ENCODE assay signal across 12 cellular contexts in the genomic region with DNA sequence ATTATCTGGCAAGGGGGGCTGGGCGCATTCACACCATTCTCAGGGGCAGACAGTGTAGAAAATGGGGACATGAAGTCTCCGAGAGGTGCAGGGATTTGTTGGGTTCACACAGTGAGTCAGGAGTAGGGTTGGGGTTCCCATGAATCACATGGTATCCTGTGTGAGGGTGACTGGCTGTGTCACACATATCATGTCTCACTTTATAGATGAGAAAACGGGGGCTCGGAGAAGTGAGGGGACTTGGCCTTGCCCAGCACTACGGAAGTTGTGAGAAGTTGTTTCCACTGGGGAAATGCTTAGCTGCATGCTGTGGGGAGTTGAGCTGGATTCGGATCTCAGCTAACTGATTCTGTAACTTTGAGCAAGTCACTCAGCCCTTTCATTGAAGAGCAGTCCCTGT. TPM values are rescaled to one million over a fixed set of nuclear protein-coding genes. Genes with fewer than 3 reads are reported as not detected.
DNase-seq lines count a peak whose midpoint lies in the region; ATAC-seq, FAIRE-seq and TF ChIP-seq lines count a peak whose summit lies in the region.
"Had no signal": no experiment of that assay in that cellular context is flagged by ENCODE, and none has a peak within 500 bp of the region (broad histone marks: within the 10 kb centered on the region; RNA-seq: fewer than 3 reads in every experiment).

No MANE protein-coding gene starts in this region.

- TF ChIP-seq CTCF in K562 (IDR thresholded peaks at IDR 0.05 in 2 of 3, conservative IDR thresholded peaks at IDR 0.05 in 1 of 3; ENCODE audit: insufficient read depth in 2 of 3, low read depth in 1 of 3, low read length in 3 of 3): no peak

- no peaks in the 10 kb centered on the region for H3K79me2 ChIP-seq in K562 (ENCODE audit: control insufficient read depth, insufficient read depth, low read length)

- no peaks in the 10 kb centered on the region for H3K9me3 Mint-ChIP-seq in activated CD8-positive, alpha-beta memory T cell treated with anti-CD3 and anti-CD28 coated beads, Interleukin-2, amount 10 ng/mL, durations not matched to agents 7 days and 5 days (ENCODE audit: low read depth)

- POLR2A ChIA-PET in K562 (lab: Yijun Ruan, JAX): interaction anchor here (0.6 to 1.5 kb wide), 7 partner anchors 10 to 594 kb away, joined by 3 to 10 read pairs (median 3); no protein-coding TSS in a partner anchor

- BruUV-seq in K562 (replicated peaks; lab: Mats Ljungman, UMichigan): no TSS peak

- intact Hi-C loops in K562 (cut with micrococcal nuclease): loop anchor here (1.0 kb wide), 1 partner anchor 38 kb away; no protein-coding TSS in a partner anchor

- no peak overlapping the region for H3K27ac ChIP-seq in K562 (ENCODE audit: extremely low read depth, low read depth, low read length)

- TF ChIP-seq EP300 in K562 (IDR thresholded peaks at IDR 0.05; ENCODE audit: low read length): no peak

- H4K20me1 ChIP-seq in K562 (replicated peaks; ENCODE audit: control insufficient read depth, insufficient read depth, low read length): no peaks in the 10 kb centered on the region

- no peak overlapping the region for H3K27ac Mint-ChIP-seq in activated CD8-positive, alpha-beta memory T cell treated with anti-CD3 and anti-CD28 coated beads, Interleukin-2, amount 10 ng/mL, durations not matched to agents 7 days and 5 days

- H3K27me3 Mint-ChIP-seq in activated CD8-positive, alpha-beta memory T cell treated with anti-CD3 and anti-CD28 coated beads, Interleukin-2, amount 10 ng/mL, durations not matched to agents 7 days and 5 days: peaks cover 6% of the 10 kb centered on the region

- H2AFZ ChIP-seq in K562 (ENCODE audit: low read depth, low read length): peak overlapping the region; percentile 76

- H3K9me3 ChIP-seq in K562 (replicated peaks; ENCODE audit: control insufficient read depth, insufficient read depth, low read depth, low read length): no peaks in the 10 kb centered on the region
- no peaks in the 10 kb centered on the region for H3K9me3 ChIP-seq in skeletal muscle satellite cell (replicated peaks; ENCODE audit: low read length)
- H3K9me3 ChIP-seq: SK-N-SH had no signal

- H3K4me3 ChIP-seq in K562 (no peak overlapping the region), skeletal muscle satellite cell (ENCODE audit: low read length) (no peak overlapping the region)

- H3K4me3 Mint-ChIP-seq in activated CD8-positive, alpha-beta memory T cell treated with anti-CD3 and anti-CD28 coated beads, Interleukin-2, amount 10 ng/mL, durations not matched to agents 7 days and 5 days: no peak overlapping the region

- H3K9me1 ChIP-seq in K562 (ENCODE audit: control insufficient read depth, insufficient read depth, low read length): no peaks in the 10 kb centered on the region

- H3K4me2 ChIP-seq in K562 (ENCODE audit: insufficient read depth, low read length) (peak overlapping the region; percentile 71), skeletal muscle satellite cell (ENCODE audit: low read length) (peak overlapping the region; percentile 50)
- H3K4me2 ChIP-seq: SK-N-SH had no signal

- ATAC-seq in activated CD8-positive, alpha-beta memory T cell treated with anti-CD3 and anti-CD28 coated beads, Interleukin-2, amount 10 ng/mL, durations not matched to agents 7 days and 5 days: peak; percentile 45
- ATAC-seq in K562: no peak

- no peak for FAIRE-seq in K562 (lab: Jason Lieb, UNC)

- CTCF ChIA-PET in activated CD8-positive, alpha-beta memory T cell treated with anti-CD3 and anti-CD28 coated beads, Interleukin-2, amount 10 ng/mL, durations not matched to agents 7 days and 5 days (lab: Charles Lee): interaction anchor here (0.6 to 4.9 kb wide), 39 partner anchors 9 to 505 kb away, joined by 3 to 51 read pairs (median 4); partner anchors contain the start of genes AP5B1, BANF1, CST6 and FIBP
- CTCF ChIA-PET in K562 (lab: Yijun Ruan, JAX; ENCODE audit: low intra/inter-chr PET ratio): interaction anchor here (1.9 kb wide), 1 partner anchor 56 kb away, joined by 5 read pairs; no protein-coding TSS in a partner anchor

- peaks cover 15% of the 10 kb centered on the region for H3K4me1 Mint-ChIP-seq in activated CD8-positive, alpha-beta memory T cell treated with anti-CD3 and anti-CD28 coated beads, Interleukin-2, amount 10 ng/mL, durations not matched to agents 7 days and 5 days

- H3K9ac ChIP-seq in K562 (ENCODE audit: insufficient read depth in 1 of 2, low read depth in 2 of 2, low read length in 2 of 2): peak overlapping the region in 1 of 2 experiments; percentile 29; a peak in 1 of 4 replicates
- no peak overlapping the region for H3K9ac ChIP-seq in skeletal muscle satellite cell (ENCODE audit: low read depth, low read length)
- H3K9ac ChIP-seq: SK-N-SH had no signal

- no peak for DNase-seq in activated CD8-positive, alpha-beta memory T cell treated with anti-CD3 and anti-CD28 coated beads, Interleukin-2, amount 10 ng/mL, durations not matched to agents 7 days and 5 days
- DNase-seq in activated CD8-positive, alpha-beta memory T cell treated with anti-CD3 and anti-CD28 coated beads, Interleukin-2, amount 50 U/mL, for 48 hours: no peak
- DNase-seq in LHCN-M2 (ENCODE audit: low read depth) (peak; percentile 32), K562 (ENCODE audit: extremely low read depth in 1 of 4, low spot score in 3 of 4) (no peak), NCI-H2029 (lab: John Stamatoyannopoulos, UW) (no peak), AML-193 (lab: John Stamatoyannopoulos, UW) (no peak), SW480 (ENCODE audit: low spot score) (no peak)
- DNase-seq: NCI-H524 treated with DMSO at 0.1 percent for 48 hours had no signal

- TF ChIP-seq POLR2A in K562 (conservative IDR thresholded peaks at IDR 0.05): no peak

- 9% methylated on average over 6 of the region's 6 CpGs for WGBS in K562 (ENCODE audit: insufficient coverage, low coverage, missing lambda C conversion rate)

- H3K36me3 Mint-ChIP-seq in activated CD8-positive, alpha-beta memory T cell treated with anti-CD3 and anti-CD28 coated beads, Interleukin-2, amount 10 ng/mL, durations not matched to agents 7 days and 5 days: no peaks in the 10 kb centered on the region

- in situ Hi-C loops in K562 (cut with MboI): no loop called here

- H3K36me3 ChIP-seq in K562 (ENCODE audit: control insufficient read depth, insufficient read depth, low read length) (no peaks in the 10 kb centered on the region), skeletal muscle satellite cell (ENCODE audit: insufficient read depth, low read length) (no peaks in the 10 kb centered on the region)

- no peak for TF ChIP-seq RAD21 in K562 (CRISPR knock-in tag; conservative IDR thresholded peaks at IDR 0.05 in 1 of 2, IDR thresholded peaks at IDR 0.05 in 1 of 2)

- H3K27me3 ChIP-seq in K562 (ENCODE audit: control insufficient read depth in 2 of 2, insufficient read depth in 2 of 2, low read length in 2 of 2) (no peaks in the 10 kb centered on the region; a peak in 1 of 5 replicates), skeletal muscle satellite cell (ENCODE audit: control insufficient read depth, insufficient read depth, low read length) (no peaks in the 10 kb centered on the region)

- H3K4me1 ChIP-seq in K562 (replicated peaks in 1 of 2; ENCODE audit: control insufficient read depth in 2 of 2, insufficient read depth in 2 of 2, low read length in 2 of 2) (peaks cover 0 to 6% of the 10 kb centered on the region in 2 experiments; a peak in 2 of 5 replicates), skeletal muscle satellite cell (ENCODE audit: control insufficient read depth, insufficient read depth, low read length) (peaks cover 9% of the 10 kb centered on the region)

RNA-seq across cellular contexts. Expression of gene GAL3ST3, which starts 4.2 kb away (rescaled TPM):
- total RNA-seq in activated CD8-positive, alpha-beta memory T cell treated with anti-CD3 and anti-CD28 coated beads, Interleukin-2, amount 10 ng/mL, durations not matched to agents 7 days and 5 days: not detected
- total RNA-seq in LHCN-M2 (2014; rRNA removed) (not detected in 2 replicates), K562 (2014; rRNA removed) (not detected in 2 replicates), K562 (2014; rRNA removed; fragmentation: Illumina TruSeq; extraction: Trizol) (not detected in 2 replicates), K562 (2015; rRNA removed; fragmentation: Illumina TruSeq; extraction: Trizol) (not detected in 2 replicates), K562 (2021) (not detected in 2 replicates)
- 0.74 TPM for polyA plus RNA-seq in LHCN-M2 (2012)
- total RNA-seq in K562 (2011; cell fraction: chromatin; rRNA removed; ENCODE audit: low replicate concordance): not detected in 2 replicates
- not detected in 2 replicates for total RNA-seq in K562 (2011; cell fraction: nucleolus; rRNA removed)
- total RNA-seq in K562 (2011; cell fraction: nucleoplasm; rRNA removed): not detected in 2 replicates
- polyA plus RNA-seq in K562 (2011; rRNA removed) (not detected in 2 replicates), K562 (2014; fragmentation: Illumina TruSeq; extraction: Trizol) (not detected in 2 replicates), K562 (2014; fragmentation: Nextera tagmentation; extraction: Ambion mirVana) (not detected), K562 (2014; rRNA removed) (not detected in 2 replicates)
- polyA plus RNA-seq in K562 (2011; cell fraction: cytosol; rRNA removed): not detected in 2 replicates
- polyA plus RNA-seq in K562 (2011; cell fraction: nucleus; rRNA removed): not detected in 2 replicates
- not detected in 2 replicates for polyA plus RNA-seq in K562 (2012)
- polyA minus RNA-seq in K562 (2011; rRNA and poly(A)+ RNA removed): not detected in 2 replicates
- not detected in 2 replicates for polyA minus RNA-seq in K562 (2011; cell fraction: cytosol; rRNA and poly(A)+ RNA removed)
- polyA minus RNA-seq in K562 (2011; cell fraction: nucleus; rRNA and poly(A)+ RNA removed): not detected in 2 replicates
- total RNA-seq in skeletal muscle satellite cell (2012; rRNA removed): not detected in 2 replicates
- total RNA-seq: lower leg skin had no signal

RNA-seq across cellular contexts. Expression of gene SF3B2, which starts 7.4 kb away (rescaled TPM):
- 100 to 1,000 TPM; 256 to 281 TPM for total RNA-seq in activated CD8-positive, alpha-beta memory T cell treated with anti-CD3 and anti-CD28 coated beads, Interleukin-2, amount 10 ng/mL, durations not matched to agents 7 days and 5 days
- total RNA-seq in LHCN-M2 (2014; rRNA removed): 156 and 163 TPM in 2 replicates
- polyA plus RNA-seq in LHCN-M2 (2012): 166 TPM
- total RNA-seq in K562 (2011; cell fraction: chromatin; rRNA removed; ENCODE audit: low replicate concordance): 205 and 214 TPM in 2 replicates
- 106 and 120 TPM in 2 replicates for total RNA-seq in K562 (2011; cell fraction: nucleolus; rRNA removed)
- total RNA-seq in K562 (2011; cell fraction: nucleoplasm; rRNA removed): 138 and 174 TPM in 2 replicates
- total RNA-seq in K562 (2014; rRNA removed): 215 TPM in 2 replicates
- 122 and 133 TPM in 2 replicates for total RNA-seq in K562 (2014; rRNA removed; fragmentation: Illumina TruSeq; extraction: Trizol)
- 157 and 163 TPM in 2 replicates for total RNA-seq in K562 (2015; rRNA removed; fragmentation: Illumina TruSeq; extraction: Trizol)
- total RNA-seq in K562 (2021): 233 and 248 TPM in 2 replicates
- polyA plus RNA-seq in K562 (2011; rRNA removed): 60.8 and 85.9 TPM in 2 replicates
- polyA plus RNA-seq in K562 (2011; cell fraction: cytosol; rRNA removed): 79.1 and 143 TPM in 2 replicates
- polyA plus RNA-seq in K562 (2011; cell fraction: nucleus; rRNA removed): 147 and 154 TPM in 2 replicates
- polyA plus RNA-seq in K562 (2012): 163 and 198 TPM in 2 replicates
- 236 and 246 TPM in 2 replicates for polyA plus RNA-seq in K562 (2014; fragmentation: Illumina TruSeq; extraction: Trizol)
- 10 to 100 TPM; 58.3 to 93.8 TPM for polyA plus RNA-seq in K562 (2014; fragmentation: Nextera tagmentation; extraction: Ambion mirVana)
- 114 and 169 TPM in 2 replicates for polyA plus RNA-seq in K562 (2014; rRNA removed)
- 54.7 and 73.9 TPM in 2 replicates for polyA minus RNA-seq in K562 (2011; rRNA and poly(A)+ RNA removed)
- polyA minus RNA-seq in K562 (2011; cell fraction: cytosol; rRNA and poly(A)+ RNA removed): 70.6 and 94.1 TPM in 2 replicates
- polyA minus RNA-seq in K562 (2011; cell fraction: nucleus; rRNA and poly(A)+ RNA removed): 27.5 and 55.3 TPM in 2 replicates
- 158 and 185 TPM in 2 replicates for total RNA-seq in skeletal muscle satellite cell (2012; rRNA removed)

RNA-seq across cellular contexts. Expression of gene CATSPER1, which starts 18.5 kb away (rescaled TPM):
- total RNA-seq in activated CD8-positive, alpha-beta memory T cell treated with anti-CD3 and anti-CD28 coated beads, Interleukin-2, amount 10 ng/mL, durations not matched to agents 7 days and 5 days: under 1 TPM in 1 of 2 experiments, not detected in 1; 0.54 TPM
- total RNA-seq in LHCN-M2 (2014; rRNA removed) (0.75 and 1.8 TPM in 2 replicates), K562 (2014; rRNA removed) (0.04 and 0.32 TPM in 2 replicates), K562 (2014; rRNA removed; fragmentation: Illumina TruSeq; extraction: Trizol) (0.13 and 0.47 TPM in 2 replicates), K562 (2015; rRNA removed; fragmentation: Illumina TruSeq; extraction: Trizol) (0.45 and 0.47 TPM in 2 replicates), K562 (2021) (0.56 and 1.1 TPM in 2 replicates)
- polyA plus RNA-seq in LHCN-M2 (2012): 3.9 TPM
- total RNA-seq in K562 (2011; cell fraction: chromatin; rRNA removed; ENCODE audit: low replicate concordance): 0.60 and 2.4 TPM in 2 replicates
- total RNA-seq in K562 (2011; cell fraction: nucleolus; rRNA removed): 0.39 and 3.2 TPM in 2 replicates
- 0.95 and 1.5 TPM in 2 replicates for total RNA-seq in K562 (2011; cell fraction: nucleoplasm; rRNA removed)
- polyA plus RNA-seq in K562 (2011; rRNA removed) (1.4 and 3.3 TPM in 2 replicates), K562 (2014; fragmentation: Illumina TruSeq; extraction: Trizol) (0.21 and 0.46 TPM in 2 replicates), K562 (2014; fragmentation: Nextera tagmentation; extraction: Ambion mirVana) (1 to 10 TPM in 1 of 2 experiments, under 1 TPM in 1; 0.76 to 1.5 TPM), K562 (2014; rRNA removed) (0.85 and 1.1 TPM in 2 replicates)
- 0.84 and 3.5 TPM in 2 replicates for polyA plus RNA-seq in K562 (2011; cell fraction: cytosol; rRNA removed)
- polyA plus RNA-seq in K562 (2011; cell fraction: nucleus; rRNA removed): 0.46 and 1.6 TPM in 2 replicates
- polyA plus RNA-seq in K562 (2012): 2.2 and 2.5 TPM in 2 replicates
- polyA minus RNA-seq in K562 (2011; rRNA and poly(A)+ RNA removed): 0.09 and 0.81 TPM in 2 replicates
- polyA minus RNA-seq in K562 (2011; cell fraction: cytosol; rRNA and poly(A)+ RNA removed): 0.86 TPM in 1 of 2 replicates, not detected in the other
- polyA minus RNA-seq in K562 (2011; cell fraction: nucleus; rRNA and poly(A)+ RNA removed): 0.40 and 0.44 TPM in 2 replicates
- 0.44 and 1.0 TPM in 2 replicates for total RNA-seq in skeletal muscle satellite cell (2012; rRNA removed)
- total RNA-seq: H7, lower leg skin had no signal

RNA-seq across cellular contexts. Expression of gene PACS1, which starts 25.3 kb away (rescaled TPM):
- 100 to 1,000 TPM in 1 of 2 experiments, 10 to 100 TPM in 1; 96.6 to 104 TPM for total RNA-seq in activated CD8-positive, alpha-beta memory T cell treated with anti-CD3 and anti-CD28 coated beads, Interleukin-2, amount 10 ng/mL, durations not matched to agents 7 days and 5 days
- total RNA-seq in LHCN-M2 (2014; rRNA removed) (26.0 and 30.0 TPM in 2 replicates), K562 (2014; rRNA removed) (7.3 and 8.5 TPM in 2 replicates), K562 (2014; rRNA removed; fragmentation: Illumina TruSeq; extraction: Trizol) (6.6 and 12.0 TPM in 2 replicates), K562 (2015; rRNA removed; fragmentation: Illumina TruSeq; extraction: Trizol) (6.5 and 8.2 TPM in 2 replicates), K562 (2021) (25.6 and 28.1 TPM in 2 replicates)
- polyA plus RNA-seq in LHCN-M2 (2012): 52.3 TPM
- total RNA-seq in K562 (2011; cell fraction: chromatin; rRNA removed; ENCODE audit: low replicate concordance): 112 and 174 TPM in 2 replicates
- 70.5 and 77.0 TPM in 2 replicates for total RNA-seq in K562 (2011; cell fraction: nucleolus; rRNA removed)
- total RNA-seq in K562 (2011; cell fraction: nucleoplasm; rRNA removed): 73.4 and 92.7 TPM in 2 replicates
- polyA plus RNA-seq in K562 (2011; rRNA removed) (11.2 and 15.2 TPM in 2 replicates), K562 (2014; fragmentation: Illumina TruSeq; extraction: Trizol) (18.9 and 22.1 TPM in 2 replicates), K562 (2014; fragmentation: Nextera tagmentation; extraction: Ambion mirVana) (under 1 TPM; 0.34 to 0.38 TPM), K562 (2014; rRNA removed) (13.1 and 15.8 TPM in 2 replicates)
- 6.4 and 9.1 TPM in 2 replicates for polyA plus RNA-seq in K562 (2011; cell fraction: cytosol; rRNA removed)
- 21.1 and 26.5 TPM in 2 replicates for polyA plus RNA-seq in K562 (2011; cell fraction: nucleus; rRNA removed)
- polyA plus RNA-seq in K562 (2012): 18.7 and 25.8 TPM in 2 replicates
- polyA minus RNA-seq in K562 (2011; rRNA and poly(A)+ RNA removed): 34.0 and 37.5 TPM in 2 replicates
- polyA minus RNA-seq in K562 (2011; cell fraction: cytosol; rRNA and poly(A)+ RNA removed): 26.1 and 37.0 TPM in 2 replicates
- 15.1 and 22.9 TPM in 2 replicates for polyA minus RNA-seq in K562 (2011; cell fraction: nucleus; rRNA and poly(A)+ RNA removed)
- 16.4 and 17.0 TPM in 2 replicates for total RNA-seq in skeletal muscle satellite cell (2012; rRNA removed)

RNA-seq across cellular contexts. Expression of gene CST6, which starts 32.9 kb away (rescaled TPM):
- total RNA-seq in activated CD8-positive, alpha-beta memory T cell treated with anti-CD3 and anti-CD28 coated beads, Interleukin-2, amount 10 ng/mL, durations not matched to agents 7 days and 5 days: not detected
- total RNA-seq in LHCN-M2 (2014; rRNA removed): not detected in 2 replicates
- 0.41 TPM for polyA plus RNA-seq in LHCN-M2 (2012)
- not detected in 2 replicates for total RNA-seq in K562 (2011; cell fraction: chromatin; rRNA removed; ENCODE audit: low replicate concordance)
- not detected in 2 replicates for total RNA-seq in K562 (2011; cell fraction: nucleolus; rRNA removed)
- total RNA-seq in K562 (2011; cell fraction: nucleoplasm; rRNA removed): not detected in 2 replicates
- not detected in 2 replicates for total RNA-seq in K562 (2014; rRNA removed)
- total RNA-seq in K562 (2014; rRNA removed; fragmentation: Illumina TruSeq; extraction: Trizol): not detected in 2 replicates
- total RNA-seq in K562 (2015; rRNA removed; fragmentation: Illumina TruSeq; extraction: Trizol): not detected in 2 replicates
- not detected in 2 replicates for total RNA-seq in K562 (2021)
- polyA plus RNA-seq in K562 (2011; rRNA removed): not detected in 2 replicates
- not detected in 2 replicates for polyA plus RNA-seq in K562 (2011; cell fraction: cytosol; rRNA removed)
- polyA plus RNA-seq in K562 (2011; cell fraction: nucleus; rRNA removed): not detected in 2 replicates
- polyA plus RNA-seq in K562 (2012): not detected in 2 replicates
- polyA plus RNA-seq in K562 (2014; fragmentation: Illumina TruSeq; extraction: Trizol): not detected in 2 replicates
- not detected for polyA plus RNA-seq in K562 (2014; fragmentation: Nextera tagmentation; extraction: Ambion mirVana)
- polyA plus RNA-seq in K562 (2014; rRNA removed): not detected in 2 replicates
- not detected in 2 replicates for polyA minus RNA-seq in K562 (2011; rRNA and poly(A)+ RNA removed)
- not detected in 2 replicates for polyA minus RNA-seq in K562 (2011; cell fraction: cytosol; rRNA and poly(A)+ RNA removed)
- not detected in 2 replicates for polyA minus RNA-seq in K562 (2011; cell fraction: nucleus; rRNA and poly(A)+ RNA removed)
- 0.76 and 1.3 TPM in 2 replicates for total RNA-seq in skeletal muscle satellite cell (2012; rRNA removed)
- total RNA-seq: H7 had no signal
